9 cellular contexts compared by ENCODE assay signal in genomic region chr1:98405581-98406059, GRCh38.
A peak's percentile ranks its signal among the peaks of the same experiment; 100 is the strongest.
DNase-seq lines count a peak whose midpoint lies in the region; ATAC-seq and TF ChIP-seq lines count a peak whose summit lies in the region.
"Had no signal": no experiment of that assay in that cellular context is flagged by ENCODE, and none has a peak within 500 bp of the region (broad histone marks: within the 10 kb centered on the region; RNA-seq: fewer than 3 reads in every experiment).

No MANE protein-coding gene starts in this region.

- peak; percentile 79 for ATAC-seq in HG03025 (IDR thresholded peaks at IDR 0.05; ENCODE audit: low FRiP score, unreplicated experiment)

- H3K36me3 Mint-ChIP-seq in activated T-cell treated with anti-CD3 and anti-CD28 coated beads, Interleukin-2, amount 50 U/mL, for 24 hours (ENCODE audit: low read depth): no peaks in the 10 kb centered on the region

- no peaks in the 10 kb centered on the region for H3K27me3 Mint-ChIP-seq in activated T-cell treated with anti-CD3 and anti-CD28 coated beads, Interleukin-2, amount 50 U/mL, for 24 hours

- H3F3A ChIP-seq in smooth muscle cell (ENCODE audit: low read depth): no peaks in the 10 kb centered on the region

- no peak overlapping the region for H3K9ac ChIP-seq in SK-N-MC (ENCODE audit: insufficient read length)
- peak overlapping the region; percentile 15 for H3K9ac ChIP-seq in smooth muscle cell (ENCODE audit: low read depth)

- H3K27ac ChIP-seq in SK-N-MC: peak overlapping the region; percentile 42
- peak overlapping the region; percentile 1 for H3K27ac ChIP-seq in smooth muscle cell (ENCODE audit: low read depth)
- H3K27ac ChIP-seq in caudate nucleus (ENCODE audit: low read depth, low read length): no peak overlapping the region
- H3K27ac ChIP-seq: transverse colon had no signal

- no peak for TF ChIP-seq CTCF in smooth muscle cell (IDR thresholded peaks at IDR 0.05; ENCODE audit: borderline replicate concordance, insufficient read depth, poor library complexity, severe bottlenecking)

- H3K4me1 Mint-ChIP-seq in activated T-cell treated with anti-CD3 and anti-CD28 coated beads, Interleukin-2, amount 50 U/mL, for 24 hours (ENCODE audit: low read depth): peaks cover 9% of the 10 kb centered on the region

- 34% methylated on average over 3 of the region's 3 CpGs for WGBS in smooth muscle cell (ENCODE audit: low lambda C conversion rate)

- H3K79me2 ChIP-seq in smooth muscle cell (ENCODE audit: low read depth): no peaks in the 10 kb centered on the region

- no peaks in the 10 kb centered on the region for H4K20me1 ChIP-seq in smooth muscle cell (ENCODE audit: low read depth)

- H3K4me2 ChIP-seq in smooth muscle cell: peak overlapping the region; percentile 67

- H3K27ac Mint-ChIP-seq in activated T-cell treated with anti-CD3 and anti-CD28 coated beads, Interleukin-2, amount 50 U/mL, for 24 hours: peak overlapping the region; percentile 68

- no peaks in the 10 kb centered on the region for H3K9me3 Mint-ChIP-seq in activated T-cell treated with anti-CD3 and anti-CD28 coated beads, Interleukin-2, amount 50 U/mL, for 24 hours

- no peak for DNase-seq in activated T-cell treated with anti-CD3 and anti-CD28 coated beads, Interleukin-2, amount 50 U/mL, for 24 hours
- DNase-seq in activated T-cell treated with anti-CD3 and anti-CD28 coated beads for 4 hours: no peak
- no peak for DNase-seq in SK-N-MC (ENCODE audit: low read depth, low spot score)
- no peak for DNase-seq in smooth muscle cell (lab: John Stamatoyannopoulos, UW; ENCODE audit: unreplicated experiment)
- DNase-seq in amniotic stem cell (lab: John Stamatoyannopoulos, UW): no peak
- no peak for DNase-seq in caudate nucleus (lab: John Stamatoyannopoulos, UW)
- no peak for DNase-seq in activated CD4-positive, alpha-beta T cell treated with anti-CD3 and anti-CD28 coated beads, Interleukin-2, amount 50 U/mL, for 4 hours
- DNase-seq: transverse colon had no signal

- no peak overlapping the region for H3K4me3 Mint-ChIP-seq in activated T-cell treated with anti-CD3 and anti-CD28 coated beads, Interleukin-2, amount 50 U/mL, for 24 hours

- H3K4me3 ChIP-seq in SK-N-MC (peak overlapping the region; percentile 17), smooth muscle cell (no peak overlapping the region)
- H3K4me3 ChIP-seq: transverse colon had no signal

- no peaks in the 10 kb centered on the region for H3K4me1 ChIP-seq in smooth muscle cell (ENCODE audit: low read depth)

- H3K9me3 ChIP-seq in SK-N-MC (ENCODE audit: low read depth, low read length): no peaks in the 10 kb centered on the region
- no peaks in the 10 kb centered on the region for H3K9me3 ChIP-seq in smooth muscle cell (replicated peaks; ENCODE audit: low read depth)
- H3K9me3 ChIP-seq: transverse colon had no signal

- peak overlapping the region; percentile 97 for H2AFZ ChIP-seq in smooth muscle cell (ENCODE audit: low read depth)

- H3K36me3 ChIP-seq in SK-N-MC (ENCODE audit: insufficient read depth, low read length): no peaks in the 10 kb centered on the region
- H3K36me3 ChIP-seq in smooth muscle cell (ENCODE audit: low read depth): no peaks in the 10 kb centered on the region
- H3K36me3 ChIP-seq: transverse colon had no signal

- H3K27me3 ChIP-seq in smooth muscle cell (ENCODE audit: low read depth): no peaks in the 10 kb centered on the region
- H3K27me3 ChIP-seq: transverse colon had no signal
